In the genomic region with DNA sequence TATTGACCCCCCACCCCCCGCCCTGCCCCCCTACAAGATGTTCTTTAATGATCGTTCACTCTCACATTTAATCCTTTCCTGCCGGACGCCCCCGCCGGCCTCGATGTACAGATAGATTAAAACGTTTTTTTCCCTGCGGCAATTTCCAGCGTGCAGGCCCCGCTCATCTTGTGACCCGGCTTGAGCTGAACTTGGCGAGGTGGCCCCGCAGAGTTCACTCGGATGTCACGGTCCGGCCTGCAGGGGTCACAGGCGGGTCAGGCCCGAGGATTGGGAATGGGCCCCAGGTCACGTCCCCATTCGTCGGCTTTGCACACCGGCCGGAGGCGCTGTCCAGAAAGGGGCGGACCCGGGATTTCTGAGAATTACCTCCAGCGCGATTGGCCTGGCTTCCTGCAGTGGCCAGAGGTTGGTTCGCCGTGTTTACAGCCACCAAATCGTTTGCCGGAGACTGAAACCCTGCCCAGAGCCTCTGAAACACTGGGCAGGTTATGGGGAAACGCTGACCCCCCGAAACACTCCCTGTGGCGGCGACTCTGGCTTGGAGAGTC, we compare ENCODE assay signal across 1 cellular context.
A peak's percentile ranks its signal among the peaks of the same experiment; 100 is the strongest.
TF ChIP-seq lines count a peak whose summit lies in the region.

No MANE protein-coding gene starts in this region.

TF ChIP-seq in HepG2, 621 proteins besides CTCF, POLR2A, EP300 and RAD21 (continued from another document and continues in another):
- TF ChIP-seq, protein P1, sequence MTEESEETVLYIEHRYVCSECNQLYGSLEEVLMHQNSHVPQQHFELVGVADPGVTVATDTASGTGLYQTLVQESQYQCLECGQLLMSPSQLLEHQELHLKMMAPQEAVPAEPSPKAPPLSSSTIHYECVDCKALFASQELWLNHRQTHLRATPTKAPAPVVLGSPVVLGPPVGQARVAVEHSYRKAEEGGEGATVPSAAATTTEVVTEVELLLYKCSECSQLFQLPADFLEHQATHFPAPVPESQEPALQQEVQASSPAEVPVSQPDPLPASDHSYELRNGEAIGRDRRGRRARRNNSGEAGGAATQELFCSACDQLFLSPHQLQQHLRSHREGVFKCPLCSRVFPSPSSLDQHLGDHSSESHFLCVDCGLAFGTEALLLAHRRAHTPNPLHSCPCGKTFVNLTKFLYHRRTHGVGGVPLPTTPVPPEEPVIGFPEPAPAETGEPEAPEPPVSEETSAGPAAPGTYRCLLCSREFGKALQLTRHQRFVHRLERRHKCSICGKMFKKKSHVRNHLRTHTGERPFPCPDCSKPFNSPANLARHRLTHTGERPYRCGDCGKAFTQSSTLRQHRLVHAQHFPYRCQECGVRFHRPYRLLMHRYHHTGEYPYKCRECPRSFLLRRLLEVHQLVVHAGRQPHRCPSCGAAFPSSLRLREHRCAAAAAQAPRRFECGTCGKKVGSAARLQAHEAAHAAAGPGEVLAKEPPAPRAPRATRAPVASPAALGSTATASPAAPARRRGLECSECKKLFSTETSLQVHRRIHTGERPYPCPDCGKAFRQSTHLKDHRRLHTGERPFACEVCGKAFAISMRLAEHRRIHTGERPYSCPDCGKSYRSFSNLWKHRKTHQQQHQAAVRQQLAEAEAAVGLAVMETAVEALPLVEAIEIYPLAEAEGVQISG (CRISPR knock-in tag; IDR thresholded peaks at IDR 0.05) = peak; percentile 50
- TF ChIP-seq KDM2A (CRISPR knock-in tag; IDR thresholded peaks at IDR 0.05; ENCODE audit: borderline replicate concordance, low read depth) = peak; percentile 65
- TF ChIP-seq, protein P2, sequence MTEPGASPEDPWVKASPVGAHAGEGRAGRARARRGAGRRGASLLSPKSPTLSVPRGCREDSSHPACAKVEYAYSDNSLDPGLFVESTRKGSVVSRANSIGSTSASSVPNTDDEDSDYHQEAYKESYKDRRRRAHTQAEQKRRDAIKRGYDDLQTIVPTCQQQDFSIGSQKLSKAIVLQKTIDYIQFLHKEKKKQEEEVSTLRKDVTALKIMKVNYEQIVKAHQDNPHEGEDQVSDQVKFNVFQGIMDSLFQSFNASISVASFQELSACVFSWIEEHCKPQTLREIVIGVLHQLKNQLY (CRISPR knock-in tag; IDR thresholded peaks at IDR 0.05) = 0 out of 2 replicates have a peak, but pooled peaks have one; percentile 29
- TF ChIP-seq ZNF773 (CRISPR knock-in tag; IDR thresholded peaks at IDR 0.05; ENCODE audit: borderline replicate concordance) = no peak
- TF ChIP-seq, protein P3, sequence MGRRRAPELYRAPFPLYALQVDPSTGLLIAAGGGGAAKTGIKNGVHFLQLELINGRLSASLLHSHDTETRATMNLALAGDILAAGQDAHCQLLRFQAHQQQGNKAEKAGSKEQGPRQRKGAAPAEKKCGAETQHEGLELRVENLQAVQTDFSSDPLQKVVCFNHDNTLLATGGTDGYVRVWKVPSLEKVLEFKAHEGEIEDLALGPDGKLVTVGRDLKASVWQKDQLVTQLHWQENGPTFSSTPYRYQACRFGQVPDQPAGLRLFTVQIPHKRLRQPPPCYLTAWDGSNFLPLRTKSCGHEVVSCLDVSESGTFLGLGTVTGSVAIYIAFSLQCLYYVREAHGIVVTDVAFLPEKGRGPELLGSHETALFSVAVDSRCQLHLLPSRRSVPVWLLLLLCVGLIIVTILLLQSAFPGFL (CRISPR knock-in tag; IDR thresholded peaks at IDR 0.05) = no peak
- TF ChIP-seq, protein P4, sequence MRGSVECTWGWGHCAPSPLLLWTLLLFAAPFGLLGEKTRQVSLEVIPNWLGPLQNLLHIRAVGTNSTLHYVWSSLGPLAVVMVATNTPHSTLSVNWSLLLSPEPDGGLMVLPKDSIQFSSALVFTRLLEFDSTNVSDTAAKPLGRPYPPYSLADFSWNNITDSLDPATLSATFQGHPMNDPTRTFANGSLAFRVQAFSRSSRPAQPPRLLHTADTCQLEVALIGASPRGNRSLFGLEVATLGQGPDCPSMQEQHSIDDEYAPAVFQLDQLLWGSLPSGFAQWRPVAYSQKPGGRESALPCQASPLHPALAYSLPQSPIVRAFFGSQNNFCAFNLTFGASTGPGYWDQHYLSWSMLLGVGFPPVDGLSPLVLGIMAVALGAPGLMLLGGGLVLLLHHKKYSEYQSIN (CRISPR knock-in tag; IDR thresholded peaks at IDR 0.05; ENCODE audit: borderline replicate concordance) = no peak
- TF ChIP-seq, protein P5, sequence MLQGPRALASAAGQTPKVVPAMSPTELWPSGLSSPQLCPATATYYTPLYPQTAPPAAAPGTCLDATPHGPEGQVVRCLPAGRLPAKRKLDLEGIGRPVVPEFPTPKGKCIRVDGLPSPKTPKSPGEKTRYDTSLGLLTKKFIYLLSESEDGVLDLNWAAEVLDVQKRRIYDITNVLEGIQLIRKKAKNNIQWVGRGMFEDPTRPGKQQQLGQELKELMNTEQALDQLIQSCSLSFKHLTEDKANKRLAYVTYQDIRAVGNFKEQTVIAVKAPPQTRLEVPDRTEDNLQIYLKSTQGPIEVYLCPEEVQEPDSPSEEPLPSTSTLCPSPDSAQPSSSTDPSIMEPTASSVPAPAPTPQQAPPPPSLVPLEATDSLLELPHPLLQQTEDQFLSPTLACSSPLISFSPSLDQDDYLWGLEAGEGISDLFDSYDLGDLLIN (CRISPR knock-in tag; IDR thresholded peaks at IDR 0.05; ENCODE audit: borderline replicate concordance) = 0 out of 2 replicates have a peak, but pooled peaks have one; percentile 22
- TF ChIP-seq, protein P6, sequence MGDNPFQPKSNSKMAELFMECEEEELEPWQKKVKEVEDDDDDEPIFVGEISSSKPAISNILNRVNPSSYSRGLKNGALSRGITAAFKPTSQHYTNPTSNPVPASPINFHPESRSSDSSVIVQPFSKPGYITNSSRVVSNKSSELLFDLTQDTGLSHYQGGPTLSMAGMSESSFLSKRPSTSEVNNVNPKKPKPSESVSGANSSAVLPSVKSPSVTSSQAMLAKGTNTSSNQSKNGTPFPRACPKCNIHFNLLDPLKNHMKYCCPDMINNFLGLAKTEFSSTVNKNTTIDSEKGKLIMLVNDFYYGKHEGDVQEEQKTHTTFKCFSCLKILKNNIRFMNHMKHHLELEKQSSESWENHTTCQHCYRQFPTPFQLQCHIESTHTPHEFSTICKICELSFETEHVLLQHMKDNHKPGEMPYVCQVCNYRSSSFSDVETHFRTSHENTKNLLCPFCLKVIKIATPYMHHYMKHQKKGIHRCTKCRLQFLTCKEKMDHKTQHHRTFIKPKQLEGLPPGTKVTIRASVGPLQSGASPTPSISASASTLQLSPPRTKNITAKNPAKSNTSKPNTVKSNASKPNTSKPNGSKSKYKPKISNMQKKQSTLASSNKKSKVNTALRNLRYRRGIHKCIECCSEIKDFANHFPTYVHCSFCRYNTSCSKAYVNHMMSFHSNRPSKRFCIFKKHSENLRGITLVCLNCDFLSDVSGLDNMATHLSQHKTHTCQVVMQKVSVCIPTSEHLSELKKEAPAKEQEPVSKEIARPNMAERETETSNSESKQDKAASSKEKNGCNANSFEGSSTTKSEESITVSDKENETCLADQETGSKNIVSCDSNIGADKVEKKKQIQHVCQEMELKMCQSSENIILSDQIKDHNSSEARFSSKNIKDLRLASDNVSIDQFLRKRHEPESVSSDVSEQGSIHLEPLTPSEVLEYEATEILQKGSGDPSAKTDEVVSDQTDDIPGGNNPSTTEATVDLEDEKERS (CRISPR knock-in tag; IDR thresholded peaks at IDR 0.05) = no peak
- TF ChIP-seq, protein P7, sequence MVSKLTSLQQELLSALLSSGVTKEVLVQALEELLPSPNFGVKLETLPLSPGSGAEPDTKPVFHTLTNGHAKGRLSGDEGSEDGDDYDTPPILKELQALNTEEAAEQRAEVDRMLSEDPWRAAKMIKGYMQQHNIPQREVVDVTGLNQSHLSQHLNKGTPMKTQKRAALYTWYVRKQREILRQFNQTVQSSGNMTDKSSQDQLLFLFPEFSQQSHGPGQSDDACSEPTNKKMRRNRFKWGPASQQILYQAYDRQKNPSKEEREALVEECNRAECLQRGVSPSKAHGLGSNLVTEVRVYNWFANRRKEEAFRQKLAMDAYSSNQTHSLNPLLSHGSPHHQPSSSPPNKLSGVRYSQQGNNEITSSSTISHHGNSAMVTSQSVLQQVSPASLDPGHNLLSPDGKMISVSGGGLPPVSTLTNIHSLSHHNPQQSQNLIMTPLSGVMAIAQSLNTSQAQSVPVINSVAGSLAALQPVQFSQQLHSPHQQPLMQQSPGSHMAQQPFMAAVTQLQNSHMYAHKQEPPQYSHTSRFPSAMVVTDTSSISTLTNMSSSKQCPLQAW (CRISPR knock-in tag; IDR thresholded peaks at IDR 0.05) = peak; percentile 80
- peak; percentile 84 for TF ChIP-seq NR2F6 (IDR thresholded peaks at IDR 0.05)
- peak; percentile 95 for TF ChIP-seq NR2F6 (CRISPR knock-in tag; IDR thresholded peaks at IDR 0.05)
- TF ChIP-seq BCL6 (CRISPR knock-in tag; IDR thresholded peaks at IDR 0.05) = peak; percentile 96
- TF ChIP-seq ZMYM3 (CRISPR knock-in tag; IDR thresholded peaks at IDR 0.05) = 0 out of 2 replicates have a peak, but pooled peaks have one; percentile 24
- TF ChIP-seq, protein P8, sequence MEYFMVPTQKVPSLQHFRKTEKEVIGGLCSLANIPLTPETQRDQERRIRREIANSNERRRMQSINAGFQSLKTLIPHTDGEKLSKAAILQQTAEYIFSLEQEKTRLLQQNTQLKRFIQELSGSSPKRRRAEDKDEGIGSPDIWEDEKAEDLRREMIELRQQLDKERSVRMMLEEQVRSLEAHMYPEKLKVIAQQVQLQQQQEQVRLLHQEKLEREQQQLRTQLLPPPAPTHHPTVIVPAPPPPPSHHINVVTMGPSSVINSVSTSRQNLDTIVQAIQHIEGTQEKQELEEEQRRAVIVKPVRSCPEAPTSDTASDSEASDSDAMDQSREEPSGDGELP (IDR thresholded peaks at IDR 0.05; ENCODE audit: borderline replicate concordance, low read depth) = peak; percentile 35; the same call in 1 of the 2 replicates
- TF ChIP-seq YY1 (IDR thresholded peaks at IDR 0.05; ENCODE audit: insufficient read depth, insufficient replicate concordance, low read depth, low read length) = peak; percentile 37
- TF ChIP-seq, protein P9, sequence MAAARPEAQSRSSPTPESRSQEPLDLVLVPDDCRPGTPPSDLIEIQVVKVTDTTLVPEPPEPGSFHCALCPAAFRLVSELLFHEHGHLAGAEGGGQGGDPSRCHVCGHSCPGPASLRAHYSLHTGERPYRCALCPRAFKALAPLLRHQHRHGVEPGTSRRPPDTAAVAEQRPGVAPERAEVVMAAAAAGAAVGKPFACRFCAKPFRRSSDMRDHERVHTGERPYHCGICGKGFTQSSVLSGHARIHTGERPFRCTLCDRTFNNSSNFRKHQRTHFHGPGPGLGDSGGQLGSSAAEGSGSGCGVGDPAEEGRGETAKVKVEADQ (CRISPR knock-in tag; IDR thresholded peaks at IDR 0.05; ENCODE audit: borderline replicate concordance) = 0 out of 2 replicates have a peak, but pooled peaks have one; percentile 43
- TF ChIP-seq PITX1 (CRISPR knock-in tag; IDR thresholded peaks at IDR 0.05) = peak; percentile 87
- TF ChIP-seq, protein P10, sequence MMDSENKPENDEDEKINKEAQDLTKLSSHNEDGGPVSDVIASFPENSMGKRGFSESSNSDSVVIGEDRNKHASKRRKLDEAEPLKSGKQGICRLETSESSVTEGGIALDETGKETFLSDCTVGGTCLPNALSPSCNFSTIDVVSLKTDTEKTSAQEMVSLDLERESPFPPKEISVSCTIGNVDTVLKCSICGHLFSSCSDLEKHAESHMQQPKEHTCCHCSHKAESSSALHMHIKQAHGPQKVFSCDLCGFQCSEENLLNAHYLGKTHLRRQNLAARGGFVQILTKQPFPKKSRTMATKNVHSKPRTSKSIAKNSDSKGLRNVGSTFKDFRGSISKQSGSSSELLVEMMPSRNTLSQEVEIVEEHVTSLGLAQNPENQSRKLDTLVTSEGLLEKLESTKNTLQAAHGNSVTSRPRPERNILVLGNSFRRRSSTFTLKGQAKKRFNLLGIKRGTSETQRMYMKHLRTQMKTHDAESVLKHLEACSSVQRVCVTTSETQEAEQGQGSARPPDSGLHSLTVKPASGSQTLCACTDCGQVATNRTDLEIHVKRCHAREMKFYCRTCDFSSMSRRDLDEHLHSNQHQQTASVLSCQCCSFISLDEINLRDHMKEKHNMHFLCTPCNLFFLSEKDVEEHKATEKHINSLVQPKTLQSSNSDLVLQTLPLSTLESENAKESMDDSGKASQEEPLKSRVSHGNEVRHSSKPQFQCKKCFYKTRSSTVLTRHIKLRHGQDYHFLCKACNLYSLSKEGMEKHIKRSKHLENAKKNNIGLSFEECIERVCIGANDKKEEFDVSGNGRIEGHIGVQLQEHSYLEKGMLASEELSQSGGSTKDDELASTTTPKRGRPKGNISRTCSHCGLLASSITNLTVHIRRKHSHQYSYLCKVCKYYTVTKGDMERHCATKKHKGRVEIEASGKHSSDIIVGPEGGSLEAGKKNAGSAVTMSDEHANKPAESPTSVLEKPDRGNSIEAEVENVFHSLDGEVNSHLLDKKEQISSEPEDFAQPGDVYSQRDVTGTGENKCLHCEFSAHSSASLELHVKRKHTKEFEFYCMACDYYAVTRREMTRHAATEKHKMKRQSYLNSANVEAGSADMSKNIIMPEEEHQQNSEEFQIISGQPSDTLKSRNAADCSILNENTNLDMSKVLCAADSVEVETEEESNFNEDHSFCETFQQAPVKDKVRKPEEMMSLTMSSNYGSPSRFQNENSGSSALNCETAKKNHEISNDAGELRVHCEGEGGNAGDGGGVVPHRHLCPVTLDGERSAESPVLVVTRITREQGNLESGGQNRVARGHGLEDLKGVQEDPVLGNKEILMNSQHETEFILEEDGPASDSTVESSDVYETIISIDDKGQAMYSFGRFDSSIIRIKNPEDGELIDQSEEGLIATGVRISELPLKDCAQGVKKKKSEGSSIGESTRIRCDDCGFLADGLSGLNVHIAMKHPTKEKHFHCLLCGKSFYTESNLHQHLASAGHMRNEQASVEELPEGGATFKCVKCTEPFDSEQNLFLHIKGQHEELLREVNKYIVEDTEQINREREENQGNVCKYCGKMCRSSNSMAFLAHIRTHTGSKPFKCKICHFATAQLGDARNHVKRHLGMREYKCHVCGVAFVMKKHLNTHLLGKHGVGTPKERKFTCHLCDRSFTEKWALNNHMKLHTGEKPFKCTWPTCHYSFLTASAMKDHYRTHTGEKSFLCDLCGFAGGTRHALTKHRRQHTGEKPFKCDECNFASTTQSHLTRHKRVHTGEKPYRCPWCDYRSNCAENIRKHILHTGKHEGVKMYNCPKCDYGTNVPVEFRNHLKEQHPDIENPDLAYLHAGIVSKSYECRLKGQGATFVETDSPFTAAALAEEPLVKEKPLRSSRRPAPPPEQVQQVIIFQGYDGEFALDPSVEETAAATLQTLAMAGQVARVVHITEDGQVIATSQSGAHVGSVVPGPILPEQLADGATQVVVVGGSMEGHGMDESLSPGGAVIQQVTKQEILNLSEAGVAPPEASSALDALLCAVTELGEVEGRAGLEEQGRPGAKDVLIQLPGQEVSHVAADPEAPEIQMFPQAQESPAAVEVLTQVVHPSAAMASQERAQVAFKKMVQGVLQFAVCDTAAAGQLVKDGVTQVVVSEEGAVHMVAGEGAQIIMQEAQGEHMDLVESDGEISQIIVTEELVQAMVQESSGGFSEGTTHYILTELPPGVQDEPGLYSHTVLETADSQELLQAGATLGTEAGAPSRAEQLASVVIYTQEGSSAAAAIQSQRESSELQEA (CRISPR knock-in tag; IDR thresholded peaks at IDR 0.05; ENCODE audit: not compliant biosample characterization) = peak; percentile 23
- no peak for TF ChIP-seq FOXP1 (IDR thresholded peaks at IDR 0.05)
- peak; percentile 31; the same call in 1 of the 2 replicates for TF ChIP-seq FOXP1 (CRISPR knock-in tag; IDR thresholded peaks at IDR 0.05)
- TF ChIP-seq HNF4A (CRISPR knock-in tag; IDR thresholded peaks at IDR 0.05) = peak; percentile 58
- TF ChIP-seq ARNT2 (CRISPR knock-in tag; IDR thresholded peaks at IDR 0.05; ENCODE audit: low read depth) = 0 out of 2 replicates have a peak, but pooled peaks have one; percentile 60
- no peak for TF ChIP-seq ZC3H13 (CRISPR knock-in tag; IDR thresholded peaks at IDR 0.05)
- TF ChIP-seq, protein P11, sequence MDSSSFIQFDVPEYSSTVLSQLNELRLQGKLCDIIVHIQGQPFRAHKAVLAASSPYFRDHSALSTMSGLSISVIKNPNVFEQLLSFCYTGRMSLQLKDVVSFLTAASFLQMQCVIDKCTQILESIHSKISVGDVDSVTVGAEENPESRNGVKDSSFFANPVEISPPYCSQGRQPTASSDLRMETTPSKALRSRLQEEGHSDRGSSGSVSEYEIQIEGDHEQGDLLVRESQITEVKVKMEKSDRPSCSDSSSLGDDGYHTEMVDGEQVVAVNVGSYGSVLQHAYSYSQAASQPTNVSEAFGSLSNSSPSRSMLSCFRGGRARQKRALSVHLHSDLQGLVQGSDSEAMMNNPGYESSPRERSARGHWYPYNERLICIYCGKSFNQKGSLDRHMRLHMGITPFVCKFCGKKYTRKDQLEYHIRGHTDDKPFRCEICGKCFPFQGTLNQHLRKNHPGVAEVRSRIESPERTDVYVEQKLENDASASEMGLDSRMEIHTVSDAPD (CRISPR knock-in tag; IDR thresholded peaks at IDR 0.05) = no peak
